Comparison of ENCODE assay signal across 21 cellular contexts in genomic region chr7:1514407-1514806, GRCh38. TPM values are rescaled to one million over a fixed set of nuclear protein-coding genes. Genes with fewer than 3 reads are reported as not detected.
"Had no signal": no experiment of that assay in that cellular context is flagged by ENCODE, and none has a peak within 500 bp of the region (broad histone marks: within the 10 kb centered on the region; RNA-seq: fewer than 3 reads in every experiment).

No MANE protein-coding gene starts in this region.

- H3K36me3 ChIP-seq: pancreas had no signal

- H3K27me3 Mint-ChIP-seq: activated naive CD8-positive, alpha-beta T cell had no signal

- H3K4me3 ChIP-seq: body of pancreas, pancreas had no signal

- H3K27me3 ChIP-seq: body of pancreas, pancreas had no signal

- ATAC-seq: body of pancreas had no signal

- H3K9me3 Mint-ChIP-seq: neural crest cell had no signal

- H3K9me3 ChIP-seq: pancreas had no signal

- H3K4me1 Mint-ChIP-seq: central memory CD8-positive, alpha-beta T cell; neural crest cell had no signal

- DNase-seq: activated CD4-positive, alpha-beta T cell treated with anti-CD3 and anti-CD28 coated beads, Interleukin-2, amount 50 U/mL, for 1 hour; activated CD4-positive, CD25-positive, alpha-beta regulatory T cell; activated CD8-positive, alpha-beta memory T cell treated with anti-CD3 and anti-CD28 coated beads for 24 hours; activated gamma-delta T cell treated with Interleukin-2 at 50 U/mL for 16 hours; amniotic stem cell; body of pancreas; cortex of kidney; effector memory CD4-positive, alpha-beta T cell; foreskin fibroblast; glutamatergic neuron; kidney glomerular epithelial cell; midbrain; pancreas; small intestine; stimulated activated CD4-positive, alpha-beta T cell treated with anti-CD3 and anti-CD28 coated beads, Interleukin-4, amount 100 ng/mL, for 24 hours; stimulated activated naive CD4-positive, alpha-beta T cell treated with Interleukin-2 at 50 U/mL for 16 hours; SW 1271 had no signal

- H3K4me3 Mint-ChIP-seq: activated naive CD8-positive, alpha-beta T cell; central memory CD8-positive, alpha-beta T cell; neural crest cell; T-helper 2 cell treated with Interferon-gamma antibody and Interleukin-4, amounts not matched to agents 5 μg/mL and 100 μg/mL, for 36 hours had no signal

- H3K4me1 ChIP-seq: pancreas had no signal

- H3K27ac ChIP-seq: pancreas had no signal

RNA-seq across cellular contexts. Expression of gene TMEM184A, which starts 41.6 kb away (rescaled TPM):
- total RNA-seq: neural crest cell had no signal
